Comparison of ENCODE assay signal across 9 cellular contexts in genomic region chr4:159303435-159303834, GRCh38.
"Had no signal": no experiment of that assay in that cellular context is flagged by ENCODE, and none has a peak within 500 bp of the region (broad histone marks: within the 10 kb centered on the region; RNA-seq: fewer than 3 reads in every experiment).

No MANE protein-coding gene starts in this region.

- H3K27ac ChIP-seq: KMS-11 had no signal

- H3K4me2 ChIP-seq: GM23338, KMS-11 had no signal

- FAIRE-seq: H1, H54, HTR-8/SVneo had no signal

- DNase-seq: H9, HCEC 1CT, Karpas-422, KBM-7 had no signal

- H2AFZ ChIP-seq: GM23338 had no signal

- H3K4me3 ChIP-seq: GM23338 had no signal

- H3K9ac ChIP-seq: KMS-11 had no signal

- ATAC-seq: GM23338 had no signal
